In the genomic region with DNA sequence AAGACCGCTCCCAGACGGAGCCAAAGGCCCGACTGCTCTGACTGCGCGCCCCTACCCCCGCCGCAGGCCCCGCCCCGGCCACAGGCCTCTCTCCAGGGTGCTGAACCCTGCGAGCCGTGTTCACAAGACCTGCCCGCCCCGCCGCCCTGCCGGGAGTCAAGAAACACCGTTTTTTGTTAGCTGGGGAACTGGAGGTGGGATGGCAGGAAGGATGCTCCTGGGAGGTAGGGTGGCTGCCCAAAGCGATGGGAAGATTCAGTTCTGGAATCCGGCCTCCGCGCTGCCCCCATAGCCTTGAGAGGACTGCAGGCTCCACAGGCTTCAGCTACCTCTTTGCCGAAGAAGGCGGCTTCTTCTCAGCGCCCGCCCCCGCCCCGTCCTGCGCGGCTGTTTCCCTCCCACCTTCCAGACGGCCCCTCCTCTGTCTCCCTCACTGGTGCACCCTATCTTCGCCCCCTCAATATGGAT, we compare ENCODE assay signal across 9 cellular contexts. TPM values are rescaled to one million over a fixed set of nuclear protein-coding genes. Genes with fewer than 3 reads are reported as not detected.
A peak's percentile ranks its signal among the peaks of the same experiment; 100 is the strongest.
DNase-seq lines count a peak whose midpoint lies in the region; ATAC-seq, FAIRE-seq and TF ChIP-seq lines count a peak whose summit lies in the region.
"Had no signal": no experiment of that assay in that cellular context is flagged by ENCODE, and none has a peak within 500 bp of the region (broad histone marks: within the 10 kb centered on the region; RNA-seq: fewer than 3 reads in every experiment).

No MANE protein-coding gene starts in this region.

- H3K9me3 ChIP-seq in BE2C (no peaks in the 10 kb centered on the region), H1 (ENCODE audit: insufficient read depth in 2 of 2, low read depth in 1 of 2, low read length in 1 of 2) (no peaks in the 10 kb centered on the region), upper lobe of left lung (no peaks in the 10 kb centered on the region)

- H3K27ac Mint-ChIP-seq in neural crest cell (ENCODE audit: unreplicated experiment) (no peak overlapping the region), chondrocyte (ENCODE audit: unreplicated experiment) (no peak overlapping the region)

- H2AFZ ChIP-seq in H1 (ENCODE audit: low read length), result no peak overlapping the region

- H4K5ac ChIP-seq in H1 (ENCODE audit: insufficient read length, low read depth, low read length), result no peak overlapping the region

- no peak overlapping the region for H2BK15ac ChIP-seq in H1 (ENCODE audit: low read length)

- FAIRE-seq in H1 (lab: Jason Lieb, UNC), result no peak
- FAIRE-seq: colon had no signal

- H3K18ac ChIP-seq in H1 (ENCODE audit: extremely low read depth, low read length), result no peak overlapping the region

- no peak overlapping the region for H3K9ac ChIP-seq in H1 (replicated peaks in 1 of 4; ENCODE audit: extremely low read depth in 1 of 4, low read depth in 3 of 4, low read length in 3 of 4)

- CTCF ChIA-PET in H1 (lab: Charles Lee; ENCODE audit: partially characterized antibody), result interaction anchor here (0.5 to 19.1 kb wide), 16 partner anchors 7 to 246 kb away, joined by 3 to 384 read pairs (median 4); no protein-coding TSS in a partner anchor

- no peak overlapping the region for H3K4ac ChIP-seq in H1 (replicated peaks; ENCODE audit: insufficient read length, low read depth, low read length)

- H3K79me2 ChIP-seq in H1 (ENCODE audit: control insufficient read depth in 1 of 2, insufficient read depth in 2 of 2, low read length in 2 of 2), result no peaks in the 10 kb centered on the region

- peak in 1 of 2 experiments; percentile 46; a peak in 1 of 3 replicates for TF ChIP-seq POLR2A in H1 (IDR thresholded peaks at IDR 0.05; ENCODE audit: control extremely low read depth in 1 of 2, low read depth in 2 of 2, low read length in 2 of 2)
- TF ChIP-seq POLR2A in upper lobe of left lung (IDR thresholded peaks at IDR 0.05), result no peak

- H3K4me1 Mint-ChIP-seq in neural crest cell (peaks cover 38% of the 10 kb centered on the region), chondrocyte (ENCODE audit: low read depth) (peaks cover 6% of the 10 kb centered on the region)

- H3K27me3 ChIP-seq in BE2C (no peaks in the 10 kb centered on the region), H1 (replicated peaks in 1 of 4; ENCODE audit: control insufficient read depth in 3 of 4, extremely low read depth in 1 of 4, insufficient read depth in 3 of 4, low read length in 3 of 4) (peaks cover 0 to 39% (median 30%) of the 10 kb centered on the region in 4 experiments; a peak in 6 of 7 replicates), upper lobe of left lung (peaks cover 0 to 46% (median 10%) of the 10 kb centered on the region in 4 donors)

- peak overlapping the region; percentile 30 to 65 for H3K4me2 ChIP-seq in H1 (ENCODE audit: insufficient read depth in 1 of 2, low read depth in 2 of 2, low read length in 2 of 2)

- TF ChIP-seq RAD21 in Ishikawa (IDR thresholded peaks at IDR 0.05; ENCODE audit: low read depth) (no peak), H1 (IDR thresholded peaks at IDR 0.05 in 1 of 2, conservative IDR thresholded peaks at IDR 0.05 in 1 of 2; ENCODE audit: low read depth in 2 of 2, low read length in 2 of 2) (no peak; a peak in 1 of 4 replicates)

- no peak overlapping the region for H2BK12ac ChIP-seq in H1 (ENCODE audit: low read depth, low read length)

- no peak overlapping the region for H2BK120ac ChIP-seq in H1 (replicated peaks; ENCODE audit: low read depth, low read length)

- WGBS in H1 (ENCODE audit: extremely low coverage in 1 of 2, insufficient coverage in 1 of 2, insufficient read length in 1 of 2, insufficient replicate concordance in 2 of 2, low coverage in 1 of 2, low lambda C conversion rate in 2 of 2, missing lambda C conversion rate in 1 of 2), 2 experiments, result 3% methylated on average over 24 of the region's 30 CpGs; no CpG with 5 or more reads in 1 of the 2 experiments
- 2 to 9% methylated on average over 13 to 22 of the region's 30 CpGs for WGBS in upper lobe of left lung, 2 donors

- H3K9me3 Mint-ChIP-seq in neural crest cell (no peaks in the 10 kb centered on the region), chondrocyte (ENCODE audit: low read depth) (no peaks in the 10 kb centered on the region)

- H3K14ac ChIP-seq in H1 (ENCODE audit: insufficient read length), result no peak overlapping the region

- no peak overlapping the region for H2BK5ac ChIP-seq in H1 (ENCODE audit: low read depth, low read length)

- H3K27me3 Mint-ChIP-seq in neural crest cell (ENCODE audit: low read depth) (peaks cover 87% of the 10 kb centered on the region), chondrocyte (ENCODE audit: low read depth) (peaks cover 84% of the 10 kb centered on the region)

- H3K23ac ChIP-seq in H1 (ENCODE audit: insufficient read length), result no peak overlapping the region

- TF ChIP-seq EP300 in Ishikawa (IDR thresholded peaks at IDR 0.05; ENCODE audit: borderline replicate concordance), result no peak
- TF ChIP-seq EP300 in H1 (IDR thresholded peaks at IDR 0.05; ENCODE audit: borderline replicate concordance in 1 of 2, low read depth in 2 of 2, low read length in 2 of 2), result no peak
- TF ChIP-seq EP300 in upper lobe of left lung (IDR thresholded peaks at IDR 0.05), result no peak

- no peaks in the 10 kb centered on the region for H3K36me3 ChIP-seq in BE2C
- H3K36me3 ChIP-seq in H1 (ENCODE audit: control insufficient read depth in 2 of 4, insufficient read depth in 4 of 4, low read length in 3 of 4), result no peaks in the 10 kb centered on the region
- H3K36me3 ChIP-seq in upper lobe of left lung, result no peaks in the 10 kb centered on the region

- H4K8ac ChIP-seq in H1 (ENCODE audit: extremely low read depth, insufficient read depth, low read length), result no peak overlapping the region

- no peak overlapping the region for H3K56ac ChIP-seq in H1 (replicated peaks; ENCODE audit: insufficient read length, low read depth, low read length)

- DNase-seq in BE2C (peak; percentile 47), H1 (ENCODE audit: low read depth in 1 of 2, low spot score in 2 of 2) (peak in 1 of 2 experiments; percentile 94), neural crest cell (ENCODE audit: low read depth, low spot score) (peak; percentile 84), upper lobe of left lung (peak; percentile 56 to 94), chondrocyte (ENCODE audit: low spot score) (no peak)
- peak; percentile 79 to 82 for DNase-seq in activated CD4-positive, alpha-beta T cell treated with anti-CD3 and anti-CD28 coated beads, Interleukin-2, amount 50 U/mL, for 48 hours

- no peak overlapping the region for H2AK5ac ChIP-seq in H1 (ENCODE audit: low read depth, low read length)

- H3K27ac ChIP-seq in H1 (ENCODE audit: low read depth, low read length) (no peak overlapping the region), upper lobe of left lung (no peak overlapping the region)

- peaks cover 8% of the 10 kb centered on the region; the same call in 1 of the 2 replicates for H3K23me2 ChIP-seq in H1 (ENCODE audit: low read depth, low read length)

- peak; percentile 61 to 63 for ATAC-seq in upper lobe of left lung (ENCODE audit: low FRiP score in 2 of 2)
- no peak for ATAC-seq in GM18867 (IDR thresholded peaks at IDR 0.05; ENCODE audit: unreplicated experiment)

- H3K4me3 Mint-ChIP-seq in neural crest cell, result peak overlapping the region; percentile 67
- H3K4me3 Mint-ChIP-seq in chondrocyte (ENCODE audit: unreplicated experiment), result no peak overlapping the region

- H3K36me3 Mint-ChIP-seq in neural crest cell (ENCODE audit: low read depth) (no peaks in the 10 kb centered on the region), chondrocyte (ENCODE audit: low read depth) (peaks cover 2% of the 10 kb centered on the region)

- POLR2A ChIA-PET in H1 (lab: Charles Lee; ENCODE audit: partially characterized antibody), result interaction anchor here (1.1 to 2.7 kb wide), 9 partner anchors 11 to 136 kb away, joined by 3 to 10 read pairs (median 3); no protein-coding TSS in a partner anchor

- H3K79me1 ChIP-seq in H1 (ENCODE audit: low read depth, low read length), result no peaks in the 10 kb centered on the region

- TF ChIP-seq CTCF in BE2C (IDR thresholded peaks at IDR 0.05; ENCODE audit: low read depth, low read length) (no peak), H1 (IDR thresholded peaks at IDR 0.05; ENCODE audit: control extremely low read depth in 1 of 3, insufficient read depth in 1 of 3, low read depth in 1 of 3, low read length in 3 of 3) (no peak), neural crest cell (conservative IDR thresholded peaks at IDR 0.05) (no peak), upper lobe of left lung (IDR thresholded peaks at IDR 0.05) (no peak), chondrocyte (IDR thresholded peaks at IDR 0.05) (no peak)

- H3K4me3 ChIP-seq in BE2C (ENCODE audit: low read depth, low read length) (no peak overlapping the region), H1 (ENCODE audit: extremely low read depth in 1 of 4, insufficient read depth in 2 of 4, low read depth in 3 of 4, low read length in 4 of 4) (peak overlapping the region in 1 of 4 experiments; percentile 23; a peak in 2 of 8 replicates), upper lobe of left lung (no peak overlapping the region)

- no peak overlapping the region for H2BK20ac ChIP-seq in H1 (ENCODE audit: low read length)

- H4K91ac ChIP-seq in H1 (replicated peaks; ENCODE audit: insufficient read length, low read length), result no peak overlapping the region

- H4K20me1 ChIP-seq in H1 (replicated peaks in 1 of 2; ENCODE audit: control insufficient read depth in 1 of 2, insufficient read depth in 2 of 2, low read length in 2 of 2), result peaks cover 5 to 20% of the 10 kb centered on the region in 2 experiments

- H3K4me1 ChIP-seq in BE2C (peaks cover 12% of the 10 kb centered on the region), H1 (replicated peaks in 1 of 4; ENCODE audit: control insufficient read depth in 3 of 4, insufficient read depth in 4 of 4, low read length in 3 of 4) (peaks cover 0 to 21% (median 16%) of the 10 kb centered on the region in 4 experiments; a peak in 6 of 7 replicates), upper lobe of left lung (peaks cover 0 to 17% (median 7%) of the 10 kb centered on the region in 4 donors)

TF ChIP-seq in Ishikawa, 13 proteins besides CTCF, POLR2A, EP300 and RAD21 (continues in another document):
- TF ChIP-seq TAF1 (IDR thresholded peaks at IDR 0.05; ENCODE audit: low read depth), result peak; percentile 30; the same call in 1 of the 2 replicates

RNA-seq across cellular contexts. Expression of gene PDE2A, which starts 2.7 kb away (rescaled TPM):
- polyA plus RNA-seq in BE2C (2012; ENCODE audit: insufficient read depth, insufficient read length, low read depth), result 298 TPM
- total RNA-seq in H1 (2021; fragmentation: NEBNext Ultra II Directional; extraction: Animal tissue kit (Norgen Biotek cat#: 25700)), result 3.4 and 5.0 TPM in 2 replicates
- polyA plus RNA-seq in H1 (2011; rRNA removed), result 7.1 and 10.0 TPM in 2 replicates
- polyA plus RNA-seq in H1 (2011; cell fraction: cytosol; rRNA removed), result 5.7 TPM
- 14.6 TPM for polyA plus RNA-seq in H1 (2011; cell fraction: nucleus; rRNA removed)
- polyA plus RNA-seq in H1 (2012, experiment 1 of 2), result 1.8 to 6.8 TPM (median 3.9 TPM) in 4 replicates
- 2.9 TPM for polyA plus RNA-seq in H1 (2012, experiment 2 of 2)
- 4.1 TPM for polyA plus RNA-seq in H1 (2013, experiment 1 of 2)
- polyA plus RNA-seq in H1 (2013, experiment 2 of 2), result 4.8 TPM
- 5.9 and 10.1 TPM in 2 replicates for polyA minus RNA-seq in H1 (2011; rRNA and poly(A)+ RNA removed)
- 2.1 TPM for polyA minus RNA-seq in H1 (2011; cell fraction: cytosol; rRNA and poly(A)+ RNA removed)
- polyA minus RNA-seq in H1 (2011; cell fraction: nucleus; rRNA and poly(A)+ RNA removed), result 6.0 TPM
- total RNA-seq in neural crest cell (2.0 and 3.0 TPM in 2 replicates), upper lobe of left lung (10 to 100 TPM in 4 of 6 donors, 1 to 10 TPM in 2; 4.7 to 46.1 (median 16.7) TPM), chondrocyte (0.21 TPM in 1 of 3 replicates, not detected in the others)
